Comparison of ENCODE assay signal across 11 cellular contexts in genomic region chr20:58229198-58229802, GRCh38. TPM values are rescaled to one million over a fixed set of nuclear protein-coding genes. Genes with fewer than 3 reads are reported as not detected.
DNase-seq lines count a peak whose midpoint lies in the region; ATAC-seq and TF ChIP-seq lines count a peak whose summit lies in the region.
"Had no signal": no experiment of that assay in that cellular context is flagged by ENCODE, and none has a peak within 500 bp of the region (broad histone marks: within the 10 kb centered on the region; RNA-seq: fewer than 3 reads in every experiment).

No MANE protein-coding gene starts in this region.

- ATAC-seq in activated naive CD4-positive, alpha-beta T cell treated with anti-CD3 and anti-CD28 coated beads, Interleukin-2, amount 50 U/mL, for 72 hours = no peak
- ATAC-seq in activated B cell treated with CpG ODN at 0.5 μM for 24 hours (ENCODE audit: low read depth) (no peak), HG03135 (IDR thresholded peaks at IDR 0.05; ENCODE audit: unreplicated experiment) (no peak)

- POLR2A ChIA-PET in activated B cell treated with CpG ODN at 0.5 μM for 24 hours (lab: Charles Lee) = interaction anchor here (0.7 kb wide), 1 partner anchor 609 kb away, joined by 3 read pairs; the partner anchor contains the start of gene ZBP1

- H3K4me3 Mint-ChIP-seq in activated naive CD4-positive, alpha-beta T cell treated with anti-CD3 and anti-CD28 coated beads for 36 hours = peak overlapping the region; percentile 62
- H3K4me3 Mint-ChIP-seq in activated B cell treated with CpG ODN at 0.5 μM for 24 hours = peak overlapping the region; percentile 68
- peak overlapping the region; percentile 80 for H3K4me3 Mint-ChIP-seq in type B pancreatic cell

- H3K4me1 Mint-ChIP-seq in activated naive CD4-positive, alpha-beta T cell treated with anti-CD3 and anti-CD28 coated beads for 36 hours (ENCODE audit: low read depth) = peaks cover 8% of the 10 kb centered on the region
- peaks cover 12% of the 10 kb centered on the region for H3K4me1 Mint-ChIP-seq in activated B cell treated with CpG ODN at 0.5 μM for 24 hours
- H3K4me1 Mint-ChIP-seq in type B pancreatic cell (ENCODE audit: unreplicated experiment) = peaks cover 9% of the 10 kb centered on the region

- intact Hi-C loops in activated naive CD4-positive, alpha-beta T cell treated with anti-CD3 and anti-CD28 coated beads for 36 hours (cut with micrococcal nuclease) = no loop called here
- intact Hi-C loops in activated B cell treated with CpG ODN at 0.5 μM for 24 hours (cut with micrococcal nuclease) = no loop called here

- H3K27me3 Mint-ChIP-seq in activated naive CD4-positive, alpha-beta T cell treated with anti-CD3 and anti-CD28 coated beads for 36 hours (ENCODE audit: low read depth) = peaks cover 36% of the 10 kb centered on the region
- H3K27me3 Mint-ChIP-seq in activated B cell treated with CpG ODN at 0.5 μM for 24 hours (peaks cover 45% of the 10 kb centered on the region), type B pancreatic cell (peaks cover 71% of the 10 kb centered on the region)

- peak overlapping the region; percentile 58 for H3K4me3 ChIP-seq in iPS-18c (ENCODE audit: insufficient read depth, low read depth, low read length)

- peaks cover 2% of the 10 kb centered on the region for H3K36me3 Mint-ChIP-seq in activated naive CD4-positive, alpha-beta T cell treated with anti-CD3 and anti-CD28 coated beads for 36 hours (ENCODE audit: low read depth)
- H3K36me3 Mint-ChIP-seq in activated naive CD4-positive, alpha-beta T cell treated with anti-CD3 and anti-CD28 coated beads, Interleukin-2, amount 50 U/mL, for 72 hours = peaks cover 23 to 29% of the 10 kb centered on the region in 2 donors
- H3K36me3 Mint-ChIP-seq in activated B cell treated with CpG ODN at 0.5 μM for 24 hours (ENCODE audit: low read depth) = peaks cover 11% of the 10 kb centered on the region
- H3K36me3 Mint-ChIP-seq in type B pancreatic cell = peaks cover 9% of the 10 kb centered on the region

- no peak overlapping the region for H3K27ac ChIP-seq in substantia nigra (ENCODE audit: low read depth, low read length, poor library complexity, severe bottlenecking)

- no peak overlapping the region for H3K27ac Mint-ChIP-seq in activated naive CD4-positive, alpha-beta T cell treated with anti-CD3 and anti-CD28 coated beads for 36 hours
- H3K27ac Mint-ChIP-seq in activated naive CD4-positive, alpha-beta T cell treated with anti-CD3 and anti-CD28 coated beads, Interleukin-2, amount 50 U/mL, for 72 hours = peak overlapping the region in 1 of 2 donors; percentile 10
- H3K27ac Mint-ChIP-seq in activated B cell treated with CpG ODN at 0.5 μM for 24 hours (no peak overlapping the region), type B pancreatic cell (no peak overlapping the region)

- DNase-seq in activated naive CD4-positive, alpha-beta T cell treated with anti-CD3 and anti-CD28 coated beads for 36 hours = no peak
- DNase-seq in activated naive CD4-positive, alpha-beta T cell treated with anti-CD3 and anti-CD28 coated beads, Interleukin-2, amount 50 U/mL, for 72 hours (ENCODE audit: low spot score in 2 of 2) = no peak
- DNase-seq in activated B cell treated with CpG ODN at 0.5 μM for 24 hours (no peak), type B pancreatic cell (ENCODE audit: extremely low spot score, unreplicated experiment) (no peak), OCI-M1 (lab: John Stamatoyannopoulos, UW) (no peak), substantia nigra (lab: John Stamatoyannopoulos, UW) (no peak)

- no peak for TF ChIP-seq CTCF in activated B cell treated with CpG ODN at 0.5 μM for 24 hours (IDR thresholded peaks at IDR 0.05)
- TF ChIP-seq CTCF in type B pancreatic cell (conservative IDR thresholded peaks at IDR 0.05) = no peak

- peaks cover 3% of the 10 kb centered on the region for H3K9me3 ChIP-seq in iPS-18c (ENCODE audit: control insufficient read depth, insufficient read depth, low read length)
- H3K9me3 ChIP-seq: adrenal gland had no signal

- CTCF ChIA-PET in activated naive CD4-positive, alpha-beta T cell treated with anti-CD3 and anti-CD28 coated beads for 36 hours (lab: Charles Lee) = interaction anchor here (0.6 kb wide), 1 partner anchor 128 kb away, joined by 3 read pairs; no protein-coding TSS in a partner anchor
- CTCF ChIA-PET in activated B cell treated with CpG ODN at 0.5 μM for 24 hours (lab: Charles Lee) = no interaction called here

- H3K9me3 Mint-ChIP-seq in activated naive CD4-positive, alpha-beta T cell treated with anti-CD3 and anti-CD28 coated beads for 36 hours = no peaks in the 10 kb centered on the region
- H3K9me3 Mint-ChIP-seq in activated naive CD4-positive, alpha-beta T cell treated with anti-CD3 and anti-CD28 coated beads, Interleukin-2, amount 50 U/mL, for 72 hours = no peaks in the 10 kb centered on the region
- H3K9me3 Mint-ChIP-seq in activated B cell treated with CpG ODN at 0.5 μM for 24 hours (no peaks in the 10 kb centered on the region), type B pancreatic cell (no peaks in the 10 kb centered on the region)

RNA-seq across cellular contexts. Expression of gene ANKRD60, which starts 0.8 kb away (rescaled TPM):
- total RNA-seq in activated naive CD4-positive, alpha-beta T cell treated with anti-CD3 and anti-CD28 coated beads for 36 hours = not detected
- not detected for total RNA-seq in activated naive CD4-positive, alpha-beta T cell treated with anti-CD3 and anti-CD28 coated beads, Interleukin-2, amount 50 U/mL, for 72 hours
- total RNA-seq in activated B cell treated with CpG ODN at 0.5 μM for 24 hours (not detected in 2 replicates), type B pancreatic cell (ENCODE audit: low replicate concordance) (not detected in 2 replicates)
- total RNA-seq: adrenal gland, H4, NCI-H460 had no signal
